ENCODE assay signal across 10 cellular contexts in genomic region chr20:21127201-21127981, GRCh38. TPM values are rescaled to one million over a fixed set of nuclear protein-coding genes. Genes with fewer than 3 reads are reported as not detected.
DNase-seq lines count a peak whose midpoint lies in the region; ATAC-seq and TF ChIP-seq lines count a peak whose summit lies in the region.
"Had no signal": no experiment of that assay in that cellular context is flagged by ENCODE, and none has a peak within 500 bp of the region (broad histone marks: within the 10 kb centered on the region; RNA-seq: fewer than 3 reads in every experiment).

No MANE protein-coding gene starts in this region.

- H3K27me3 Mint-ChIP-seq in stimulated activated naive CD8-positive, alpha-beta T cell treated with anti-CD3 and anti-CD28 coated beads, Interleukin-15, Interleukin-2, amounts not matched to agents 100 ng/mL and 50 ng/mL, for 24 hours: no peaks in the 10 kb centered on the region
- no peaks in the 10 kb centered on the region for H3K27me3 Mint-ChIP-seq in activated CD8-positive, alpha-beta T cell treated with anti-CD3 and anti-CD28 coated beads for 36 hours
- H3K27me3 Mint-ChIP-seq in memory B cell: no peaks in the 10 kb centered on the region

- intact Hi-C loops in activated CD8-positive, alpha-beta T cell treated with anti-CD3 and anti-CD28 coated beads for 36 hours (cut with micrococcal nuclease): no loop called here

- TF ChIP-seq CTCF in activated CD8-positive, alpha-beta T cell treated with anti-CD3 and anti-CD28 coated beads for 36 hours (IDR thresholded peaks at IDR 0.05): no peak

- H3K4me3 Mint-ChIP-seq in stimulated activated naive CD8-positive, alpha-beta T cell treated with anti-CD3 and anti-CD28 coated beads, Interleukin-15, Interleukin-2, amounts not matched to agents 100 ng/mL and 50 ng/mL, for 24 hours: peak overlapping the region; percentile 87
- peak overlapping the region; percentile 83 for H3K4me3 Mint-ChIP-seq in activated CD8-positive, alpha-beta T cell treated with anti-CD3 and anti-CD28 coated beads for 36 hours
- peak overlapping the region; percentile 97 for H3K4me3 Mint-ChIP-seq in memory B cell

- CTCF ChIA-PET in activated CD8-positive, alpha-beta T cell treated with anti-CD3 and anti-CD28 coated beads for 36 hours (lab: Charles Lee): interaction anchor here (0.7 to 1.0 kb wide), 2 partner anchors 79 to 376 kb away, joined by 3 read pairs; no protein-coding TSS in a partner anchor

- peaks cover 9% of the 10 kb centered on the region for H3K36me3 Mint-ChIP-seq in stimulated activated naive CD8-positive, alpha-beta T cell treated with anti-CD3 and anti-CD28 coated beads, Interleukin-15, Interleukin-2, amounts not matched to agents 100 ng/mL and 50 ng/mL, for 24 hours (ENCODE audit: low read depth)
- H3K36me3 Mint-ChIP-seq in activated CD8-positive, alpha-beta T cell treated with anti-CD3 and anti-CD28 coated beads for 36 hours (ENCODE audit: low read depth): no peaks in the 10 kb centered on the region
- H3K36me3 Mint-ChIP-seq in memory B cell: peaks cover 12% of the 10 kb centered on the region

- no peak overlapping the region for H3K27ac Mint-ChIP-seq in stimulated activated naive CD8-positive, alpha-beta T cell treated with anti-CD3 and anti-CD28 coated beads, Interleukin-15, Interleukin-2, amounts not matched to agents 100 ng/mL and 50 ng/mL, for 24 hours
- no peak overlapping the region for H3K27ac Mint-ChIP-seq in activated CD8-positive, alpha-beta T cell treated with anti-CD3 and anti-CD28 coated beads for 36 hours
- H3K27ac Mint-ChIP-seq in memory B cell: no peak overlapping the region

- ATAC-seq in stimulated activated naive CD8-positive, alpha-beta T cell treated with anti-CD3 and anti-CD28 coated beads, Interleukin-15, Interleukin-2, amounts not matched to agents 100 U/mL and 50 U/mL, for 24 hours: no peak
- ATAC-seq in activated CD8-positive, alpha-beta T cell treated with anti-CD3 and anti-CD28 coated beads for 36 hours: no peak
- ATAC-seq in memory B cell (ENCODE audit: low read depth): no peak
- no peak for ATAC-seq in HG02840 (IDR thresholded peaks at IDR 0.05; ENCODE audit: low FRiP score, unreplicated experiment)
- no peak for ATAC-seq in HG02938 (IDR thresholded peaks at IDR 0.05; ENCODE audit: unreplicated experiment)

- POLR2A ChIA-PET in activated CD8-positive, alpha-beta T cell treated with anti-CD3 and anti-CD28 coated beads for 36 hours (lab: Charles Lee): no interaction called here

- H3K9me3 Mint-ChIP-seq in stimulated activated naive CD8-positive, alpha-beta T cell treated with anti-CD3 and anti-CD28 coated beads, Interleukin-15, Interleukin-2, amounts not matched to agents 100 ng/mL and 50 ng/mL, for 24 hours: no peaks in the 10 kb centered on the region
- H3K9me3 Mint-ChIP-seq in activated CD8-positive, alpha-beta T cell treated with anti-CD3 and anti-CD28 coated beads for 36 hours: no peaks in the 10 kb centered on the region
- no peaks in the 10 kb centered on the region for H3K9me3 Mint-ChIP-seq in memory B cell

- H3K4me1 Mint-ChIP-seq in stimulated activated naive CD8-positive, alpha-beta T cell treated with anti-CD3 and anti-CD28 coated beads, Interleukin-15, Interleukin-2, amounts not matched to agents 100 ng/mL and 50 ng/mL, for 24 hours (ENCODE audit: low read depth): peaks cover 26% of the 10 kb centered on the region
- H3K4me1 Mint-ChIP-seq in activated CD8-positive, alpha-beta T cell treated with anti-CD3 and anti-CD28 coated beads for 36 hours (ENCODE audit: low read depth): peaks cover 15% of the 10 kb centered on the region
- peaks cover 19% of the 10 kb centered on the region for H3K4me1 Mint-ChIP-seq in memory B cell

- no peak for DNase-seq in stimulated activated naive CD8-positive, alpha-beta T cell treated with anti-CD3 and anti-CD28 coated beads, Interleukin-15, Interleukin-2, amounts not matched to agents 100 U/mL and 50 U/mL, for 24 hours
- no peak for DNase-seq in activated CD8-positive, alpha-beta T cell treated with anti-CD3 and anti-CD28 coated beads for 36 hours
- DNase-seq in memory B cell (ENCODE audit: low spot score in 2 of 2) (no peak), dermis blood vessel endothelial cell (no peak), GM19238 (ENCODE audit: insufficient read length, low spot score) (no peak)
- DNase-seq: brain microvascular endothelial cell, NCI-H1417 had no signal

RNA-seq across cellular contexts. Expression of gene KIZ, which starts 1.5 kb away (rescaled TPM):
- 10 to 100 TPM; 13.1 to 13.2 TPM for total RNA-seq in activated CD8-positive, alpha-beta T cell treated with anti-CD3 and anti-CD28 coated beads for 36 hours
- 5.7 and 7.5 TPM in 2 replicates for total RNA-seq in dermis blood vessel endothelial cell

RNA-seq across cellular contexts. Expression of gene LINC00237, which starts 21.2 kb away (rescaled TPM):
- total RNA-seq in activated CD8-positive, alpha-beta T cell treated with anti-CD3 and anti-CD28 coated beads for 36 hours: not detected
- total RNA-seq in dermis blood vessel endothelial cell: not detected in 2 replicates
